24 cellular contexts compared by ENCODE assay signal in the genomic region with DNA sequence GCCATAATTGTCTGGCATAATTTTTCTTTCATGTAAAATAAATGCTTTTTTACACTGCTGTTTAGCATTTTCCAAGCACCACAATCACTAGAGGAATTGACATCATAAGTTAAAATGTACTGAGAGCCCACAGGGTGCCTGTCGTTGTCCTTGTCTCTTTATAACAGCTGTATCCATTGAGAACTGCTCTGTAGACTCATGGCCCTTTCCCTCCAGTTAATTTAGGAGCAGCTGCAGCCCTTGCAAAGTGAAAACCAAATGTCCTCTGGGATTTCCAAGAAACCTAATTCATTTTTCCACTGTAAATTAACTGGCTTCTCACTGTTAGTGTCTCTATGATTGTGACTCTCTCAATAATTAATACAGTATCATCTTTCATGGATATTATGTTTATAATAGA.
"Had no signal": no experiment of that assay in that cellular context is flagged by ENCODE, and none has a peak within 500 bp of the region (broad histone marks: within the 10 kb centered on the region; RNA-seq: fewer than 3 reads in every experiment).

No MANE protein-coding gene starts in this region.

- H3K27me3 ChIP-seq: esophagus squamous epithelium, heart right ventricle, left lung, neural progenitor cell, right lobe of liver, stomach, thyroid gland, vagina had no signal

- H3K27ac ChIP-seq: esophagus squamous epithelium, heart right ventricle, left lung, neural progenitor cell, parathyroid adenoma, right lobe of liver, stomach, thyroid gland, vagina had no signal

- H3K36me3 ChIP-seq: esophagus squamous epithelium, heart right ventricle, left lung, neural progenitor cell, right lobe of liver, stomach, thyroid gland, vagina had no signal

- H3K4me1 ChIP-seq: heart right ventricle, left lung, neural progenitor cell, parathyroid adenoma, right lobe of liver, stomach, vagina had no signal

- H3K9me3 ChIP-seq: esophagus squamous epithelium, heart right ventricle, left lung, mucosa of descending colon, right lobe of liver, stomach, thyroid gland, vagina had no signal

- H3K79me2 ChIP-seq: parathyroid adenoma had no signal

- H3K4me3 ChIP-seq: esophagus squamous epithelium, heart right ventricle, left lung, mucosa of descending colon, neural progenitor cell, right lobe of liver, smooth muscle cell, stomach, thyroid gland, vagina had no signal

- H2AFZ ChIP-seq: neural progenitor cell, parathyroid adenoma had no signal

- H3K9ac ChIP-seq: neural progenitor cell, parathyroid adenoma had no signal

- DNase-seq: effector CD8-positive, alpha-beta T cell; erythroblast; esophagus squamous epithelium; foreskin melanocyte; glutamatergic neuron; heart right ventricle; hippocampal formation; left cardiac atrium; left lung; mesenchymal stem cell; mucosa of descending colon; naive thymus-derived CD4-positive, alpha-beta T cell; right lobe of liver; stimulated activated CD4-positive, alpha-beta T cell treated with anti-CD3 and anti-CD28 coated beads, Interleukin-12 subunit alpha, Interleukin-12 subunit beta, amount 100 ng/mL, for 4 hours; stimulated activated CD4-positive, alpha-beta T cell treated with anti-CD3 and anti-CD28 coated beads, Interleukin-1b, Interleukin-23, amount 100 ng/mL, for 48 hours; stimulated activated CD4-positive, alpha-beta T cell treated with anti-CD3 and anti-CD28 coated beads, Interleukin-4, amount 100 ng/mL, for 24 hours; stimulated activated naive CD4-positive, alpha-beta T cell treated with Interleukin-2 at 50 U/mL for 16 hours; stomach; trophoblast cell had no signal

- H3K4me2 ChIP-seq: neural progenitor cell, smooth muscle cell had no signal
